ENCODE assay signal across 38 cellular contexts in the genomic region with DNA sequence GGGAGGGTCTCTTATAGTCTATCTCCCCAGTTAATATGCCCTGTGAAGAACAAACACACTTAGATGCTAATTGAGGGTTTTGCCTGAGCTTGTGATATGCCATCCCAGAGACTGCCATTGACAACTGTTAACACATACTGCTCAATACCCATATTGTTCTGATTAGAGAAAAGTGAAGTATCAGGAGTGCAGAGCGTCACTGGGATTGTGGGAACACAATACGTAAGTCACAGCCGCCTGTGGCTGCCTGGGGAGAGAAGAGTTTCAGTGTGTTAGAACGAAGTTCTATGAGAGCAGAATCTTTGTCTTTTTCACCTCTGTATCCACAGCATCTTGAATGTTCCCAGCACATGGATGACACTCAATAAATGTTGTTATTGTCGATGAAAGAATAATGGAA.
"Had no signal": no experiment of that assay in that cellular context is flagged by ENCODE, and none has a peak within 500 bp of the region (broad histone marks: within the 10 kb centered on the region; RNA-seq: fewer than 3 reads in every experiment).

No MANE protein-coding gene starts in this region.

- H3K27ac Mint-ChIP-seq: activated CD4-positive, alpha-beta memory T cell treated with anti-CD3 and anti-CD28 coated beads, Interleukin-2, amount 10 ng/mL, durations not matched to agents 7 days and 5 days; activated CD8-positive, alpha-beta memory T cell treated with anti-CD3 and anti-CD28 coated beads, Interleukin-2, amount 10 ng/mL, durations not matched to agents 7 days and 5 days; activated naive CD8-positive, alpha-beta T cell treated with anti-CD3 and anti-CD28 coated beads for 36 hours had no signal

- H3K9me3 Mint-ChIP-seq: activated CD4-positive, alpha-beta memory T cell treated with anti-CD3 and anti-CD28 coated beads, Interleukin-2, amount 10 ng/mL, durations not matched to agents 7 days and 5 days; central memory CD8-positive, alpha-beta T cell had no signal

- H3K27me3 ChIP-seq: brain microvascular endothelial cell, Peyer's patch had no signal

- DNase-seq: activated CD4-positive, alpha-beta memory T cell treated with anti-CD3 and anti-CD28 coated beads, Interleukin-2, amount 10 ng/mL, durations not matched to agents 7 days and 5 days; activated CD4-positive, alpha-beta T cell treated with anti-CD3 and anti-CD28 coated beads for 1 hour; activated CD4-positive, alpha-beta T cell treated with anti-CD3 and anti-CD28 coated beads for 48 hours; activated CD4-positive, CD25-positive, alpha-beta regulatory T cell; activated CD8-positive, alpha-beta memory T cell treated with anti-CD3 and anti-CD28 coated beads for 24 hours; activated CD8-positive, alpha-beta memory T cell treated with anti-CD3 and anti-CD28 coated beads, Interleukin-2, amount 10 ng/mL, durations not matched to agents 7 days and 5 days; activated CD8-positive, alpha-beta memory T cell treated with anti-CD3 and anti-CD28 coated beads, Interleukin-2, amount 50 U/mL, for 48 hours; activated effector memory CD4-positive, alpha-beta T cell treated with Interleukin-2 at 50 U/mL for 16 hours; activated naive CD4-positive, alpha-beta T cell; activated naive CD4-positive, alpha-beta T cell treated with anti-CD3 and anti-CD28 coated beads, Interleukin-2, amount 50 U/mL, for 16 hours; activated naive CD8-positive, alpha-beta T cell treated with anti-CD3 and anti-CD28 coated beads for 36 hours; activated T-cell treated with anti-CD3 and anti-CD28 coated beads, Interleukin-2, amount 50 U/mL, for 48 hours; amniotic stem cell; aorta; brain microvascular endothelial cell; MM.1S; MV-4-11; NCI-H1092; NCI-H1436 treated with DMSO at 0.1 percent for 48 hours; NCI-H1694 treated with DMSO at 0.1 percent for 48 hours; NCI-H2029; NCI-H2171 treated with DMSO at 0.1 percent for 48 hours; NCI-H2227 treated with DMSO at 0.1 percent for 48 hours; NCI-H446; NCI-H510A treated with DMSO at 0.1 percent for 48 hours; NCI-H526 treated with DMSO at 0.1 percent for 48 hours; NK-92 treated with Interleukin-12 subunit alpha and Interleukin-12 subunit beta, amount 100 ng/mL, for 24 hours; Peyer's patch; RPMI8226; SIG-M5; SW 1271; T-helper 1 cell; T-helper 2 cell; T-helper 9 cell had no signal

- H3K36me3 ChIP-seq: brain microvascular endothelial cell, Peyer's patch had no signal

- H3K4me1 ChIP-seq: Peyer's patch had no signal

- H3K36me3 Mint-ChIP-seq: activated CD8-positive, alpha-beta memory T cell treated with anti-CD3 and anti-CD28 coated beads, Interleukin-2, amount 10 ng/mL, durations not matched to agents 7 days and 5 days; activated naive CD8-positive, alpha-beta T cell treated with anti-CD3 and anti-CD28 coated beads for 36 hours had no signal

- H3K4me1 Mint-ChIP-seq: activated CD4-positive, alpha-beta memory T cell treated with anti-CD3 and anti-CD28 coated beads, Interleukin-2, amount 10 ng/mL, durations not matched to agents 7 days and 5 days; activated CD8-positive, alpha-beta memory T cell treated with anti-CD3 and anti-CD28 coated beads, Interleukin-2, amount 10 ng/mL, durations not matched to agents 7 days and 5 days; activated naive CD8-positive, alpha-beta T cell treated with anti-CD3 and anti-CD28 coated beads for 36 hours; central memory CD8-positive, alpha-beta T cell had no signal

- H3K4me3 Mint-ChIP-seq: activated CD4-positive, alpha-beta memory T cell treated with anti-CD3 and anti-CD28 coated beads, Interleukin-2, amount 10 ng/mL, durations not matched to agents 7 days and 5 days; activated CD8-positive, alpha-beta memory T cell treated with anti-CD3 and anti-CD28 coated beads, Interleukin-2, amount 10 ng/mL, durations not matched to agents 7 days and 5 days; activated naive CD8-positive, alpha-beta T cell treated with anti-CD3 and anti-CD28 coated beads for 36 hours; central memory CD8-positive, alpha-beta T cell had no signal

- H3K4me3 ChIP-seq: Peyer's patch had no signal

- H3K27me3 Mint-ChIP-seq: activated CD4-positive, alpha-beta memory T cell treated with anti-CD3 and anti-CD28 coated beads, Interleukin-2, amount 10 ng/mL, durations not matched to agents 7 days and 5 days; central memory CD8-positive, alpha-beta T cell had no signal

- H3K27ac ChIP-seq: brain microvascular endothelial cell, KMS-11, Peyer's patch, VCaP had no signal

- H3K9me3 ChIP-seq: Peyer's patch had no signal

- ATAC-seq: activated CD8-positive, alpha-beta memory T cell treated with anti-CD3 and anti-CD28 coated beads, Interleukin-2, amount 10 ng/mL, durations not matched to agents 7 days and 5 days; PC-3 had no signal
